In genomic region chr20:45701104-45701503, GRCh38 we compare ENCODE assay signal across 31 cellular contexts. TPM values are rescaled to one million over a fixed set of nuclear protein-coding genes. Genes with fewer than 3 reads are reported as not detected.
DNase-seq lines count a peak whose midpoint lies in the region; ATAC-seq, FAIRE-seq and TF ChIP-seq lines count a peak whose summit lies in the region.
"Had no signal": no experiment of that assay in that cellular context is flagged by ENCODE, and none has a peak within 500 bp of the region (broad histone marks: within the 10 kb centered on the region; RNA-seq: fewer than 3 reads in every experiment).

No MANE protein-coding gene starts in this region.

- H3K9me3 ChIP-seq in OCI-LY3 (ENCODE audit: insufficient read depth, low read length): no peaks in the 10 kb centered on the region
- H3K9me3 ChIP-seq: Caco-2 had no signal

- H3K27me3 Mint-ChIP-seq in naive B cell: peaks cover 8 to 19% (median 17%) of the 10 kb centered on the region in 3 donors
- H3K27me3 Mint-ChIP-seq in activated naive CD8-positive, alpha-beta T cell treated with anti-CD3 and anti-CD28 coated beads for 36 hours: peaks cover 10% of the 10 kb centered on the region

- H2AFZ ChIP-seq in OCI-LY3 (ENCODE audit: low read depth, low read length): no peak overlapping the region

- intact Hi-C loops in lower leg skin (cut with DNase I; ENCODE audit: low total_unique reads): no loop called here

- FAIRE-seq in HTR-8/SVneo (lab: Jason Lieb, UNC): no peak
- FAIRE-seq: G401.6, HepG2 had no signal

- H3K79me2 ChIP-seq in OCI-LY3 (ENCODE audit: low read length): no peaks in the 10 kb centered on the region

- H3K27ac Mint-ChIP-seq in naive B cell: peak overlapping the region; percentile 3 to 71 (median 47)
- H3K27ac Mint-ChIP-seq in activated naive CD8-positive, alpha-beta T cell treated with anti-CD3 and anti-CD28 coated beads for 36 hours: no peak overlapping the region
- H3K27ac Mint-ChIP-seq: CD4-positive, alpha-beta memory T cell had no signal

- peak overlapping the region; percentile 17; the same call in 1 of the 2 replicates for H3K4me2 ChIP-seq in OCI-LY3 (ENCODE audit: low read length)

- H3K4me1 ChIP-seq in OCI-LY3 (ENCODE audit: low read length): peaks cover 14% of the 10 kb centered on the region
- H3K4me1 ChIP-seq: Caco-2 had no signal

- peak in 1 of 2 donors; percentile 53 for ATAC-seq in naive B cell (ENCODE audit: low read depth in 2 of 2)
- ATAC-seq: HCT116, HepG2, PC-3, Right ventricle myocardium inferior, SK-N-SH treated with all-trans-retinoic acid at 6 μM for 48 hours had no signal

- H3K9me3 Mint-ChIP-seq in naive B cell: peaks cover 0 to 2% (median 0%) of the 10 kb centered on the region in 7 donors
- H3K9me3 Mint-ChIP-seq in activated naive CD8-positive, alpha-beta T cell treated with anti-CD3 and anti-CD28 coated beads for 36 hours: no peaks in the 10 kb centered on the region
- H3K9me3 Mint-ChIP-seq: CD4-positive, alpha-beta memory T cell had no signal

- TF ChIP-seq POLR2A in lower leg skin (IDR thresholded peaks at IDR 0.05): no peak

- H3K4me3 Mint-ChIP-seq in naive B cell: peak overlapping the region in 3 of 8 donors; percentile 6 to 43 (median 37)
- H3K4me3 Mint-ChIP-seq in activated naive CD8-positive, alpha-beta T cell treated with anti-CD3 and anti-CD28 coated beads for 36 hours: no peak overlapping the region
- H3K4me3 Mint-ChIP-seq: CD4-positive, alpha-beta memory T cell had no signal

- no peak overlapping the region for H3K27ac ChIP-seq in OCI-LY3 (ENCODE audit: low read length)
- H3K27ac ChIP-seq: SJCRH30 had no signal

- H3K4me3 ChIP-seq in GM06990 (replicated peaks; ENCODE audit: low read depth, low read length) (no peak overlapping the region), OCI-LY3 (ENCODE audit: low read length) (no peak overlapping the region), lower leg skin (ENCODE audit: low read depth, poor library complexity, severe bottlenecking) (no peak overlapping the region)
- H3K4me3 ChIP-seq: SJCRH30 had no signal

- TF ChIP-seq CTCF in GM06990 (IDR thresholded peaks at IDR 0.05; ENCODE audit: insufficient read depth, low read length, poor library complexity, severe bottlenecking) (no peak), GM13976 (IDR thresholded peaks at IDR 0.05; ENCODE audit: borderline replicate concordance, control extremely low read depth, extremely low read depth, insufficient read depth, missing control alignments) (no peak), OCI-LY3 (IDR thresholded peaks at IDR 0.05; ENCODE audit: low read depth, low read length) (no peak), lower leg skin (IDR thresholded peaks at IDR 0.05) (no peak)

- WGBS in lower leg skin, 2 donors: 66 to 79% methylated on average over 4 of the region's 4 CpGs

- H4K20me1 ChIP-seq in OCI-LY3 (ENCODE audit: insufficient read depth, low read length): no peaks in the 10 kb centered on the region

- no peak overlapping the region for H3K9ac ChIP-seq in OCI-LY3 (ENCODE audit: low read length)

- no peaks in the 10 kb centered on the region for H3K36me3 ChIP-seq in GM06990 (ENCODE audit: control insufficient read depth, insufficient read depth, low read length)
- no peaks in the 10 kb centered on the region for H3K36me3 ChIP-seq in OCI-LY3 (replicated peaks; ENCODE audit: low read depth, low read length)
- H3K36me3 ChIP-seq: SJCRH30 had no signal

- peaks cover 9 to 26% (median 13%) of the 10 kb centered on the region in 3 donors for H3K4me1 Mint-ChIP-seq in naive B cell
- no peaks in the 10 kb centered on the region for H3K4me1 Mint-ChIP-seq in activated naive CD8-positive, alpha-beta T cell treated with anti-CD3 and anti-CD28 coated beads for 36 hours
- H3K4me1 Mint-ChIP-seq: CD4-positive, alpha-beta memory T cell had no signal

- DNase-seq in GM06990 (ENCODE audit: extremely low read depth, insufficient read length) (peak; percentile 13), GM13976 (ENCODE audit: low spot score) (peak; percentile 31), naive B cell (no peak), lower leg skin (ENCODE audit: low spot score in 2 of 2) (no peak), HTR-8/SVneo (ENCODE audit: insufficient read length, low spot score) (no peak), AG08396 (ENCODE audit: low spot score) (no peak)
- DNase-seq in activated naive CD8-positive, alpha-beta T cell treated with anti-CD3 and anti-CD28 coated beads for 36 hours: no peak
- DNase-seq: AML-193; C1 segment of cervical spinal cord; Caco-2; CD4-positive, alpha-beta memory T cell; Kasumi-1; NCI-H1417; NCI-H1694; NCI-H2029 treated with DMSO at 0.1 percent for 48 hours; NCI-H2227 treated with DMSO at 0.1 percent for 48 hours; NCI-H526 treated with DMSO at 0.1 percent for 48 hours; PC-3; SJCRH30; T-helper 2 cell had no signal

- H3K27me3 ChIP-seq in GM06990 (replicated peaks; ENCODE audit: control insufficient read depth, insufficient read depth, low read length) (no peaks in the 10 kb centered on the region; the same call in 1 of the 2 replicates), OCI-LY3 (ENCODE audit: low read depth, low read length) (peaks cover 37% of the 10 kb centered on the region; the same call in 1 of the 2 replicates)

- in situ Hi-C loops in GM13976 (cut with MboI; ENCODE audit: low sequenced_read_pairs, unreplicated experiment): no loop called here

- no peaks in the 10 kb centered on the region for H3K36me3 Mint-ChIP-seq in naive B cell
- peaks cover 2% of the 10 kb centered on the region for H3K36me3 Mint-ChIP-seq in activated naive CD8-positive, alpha-beta T cell treated with anti-CD3 and anti-CD28 coated beads for 36 hours
- H3K36me3 Mint-ChIP-seq: CD4-positive, alpha-beta memory T cell had no signal

RNA-seq across cellular contexts. Expression of gene WFDC13, which starts 0.7 kb away (rescaled TPM):
- not detected for polyA plus RNA-seq in naive B cell (ENCODE audit: low read depth in 6 of 6)
- total RNA-seq in lower leg skin: not detected
- not detected for total RNA-seq in activated naive CD8-positive, alpha-beta T cell treated with anti-CD3 and anti-CD28 coated beads for 36 hours
- total RNA-seq: Caco-2; CD4-positive, alpha-beta memory T cell; H4; HepG2; HT-29; M059J; NCI-H460; PC-3; Right ventricle myocardium inferior; SJCRH30 had no signal
- polyA plus RNA-seq: AG04450; CD4-positive, alpha-beta memory T cell; HepG2 had no signal

RNA-seq across cellular contexts. Expression of gene WFDC10B, which starts 3.7 kb away (rescaled TPM):
- polyA plus RNA-seq in naive B cell (ENCODE audit: low read depth in 6 of 6): not detected
- total RNA-seq in lower leg skin: 1 to 10 TPM in 1 of 4 donors, under 1 TPM in 1, not detected in 2; 0.54 to 1.9 TPM
- total RNA-seq in activated naive CD8-positive, alpha-beta T cell treated with anti-CD3 and anti-CD28 coated beads for 36 hours: not detected
- total RNA-seq: Caco-2; CD4-positive, alpha-beta memory T cell; H4; HepG2; HT-29; M059J; NCI-H460; PC-3; Right ventricle myocardium inferior; SJCRH30 had no signal
- polyA plus RNA-seq: AG04450; CD4-positive, alpha-beta memory T cell had no signal

RNA-seq across cellular contexts. Expression of gene SPINT4, which starts 21.0 kb away (rescaled TPM):
- polyA plus RNA-seq in naive B cell (ENCODE audit: low read depth in 6 of 6): not detected
- not detected for total RNA-seq in lower leg skin
- total RNA-seq in activated naive CD8-positive, alpha-beta T cell treated with anti-CD3 and anti-CD28 coated beads for 36 hours: not detected
- total RNA-seq: Caco-2; CD4-positive, alpha-beta memory T cell; H4; HepG2; HT-29; M059J; NCI-H460; PC-3; Right ventricle myocardium inferior; SJCRH30 had no signal
- polyA plus RNA-seq: AG04450; CD4-positive, alpha-beta memory T cell; HepG2 had no signal

RNA-seq across cellular contexts. Expression of gene WFDC11, which starts 31.1 kb away (rescaled TPM):
- not detected for polyA plus RNA-seq in naive B cell (ENCODE audit: low read depth in 6 of 6)
- not detected for total RNA-seq in lower leg skin
- not detected for total RNA-seq in activated naive CD8-positive, alpha-beta T cell treated with anti-CD3 and anti-CD28 coated beads for 36 hours
- total RNA-seq: Caco-2; CD4-positive, alpha-beta memory T cell; H4; HepG2; HT-29; M059J; NCI-H460; PC-3; Right ventricle myocardium inferior; SJCRH30 had no signal
- polyA plus RNA-seq: AG04450; CD4-positive, alpha-beta memory T cell; HepG2 had no signal

Comparison
In these comparisons a context has a peak if more than half of its experiments do, and no peak if none do; other contexts are left out.
1. DNase-seq: peak in GM06990 (single experiment) and GM13976 (single experiment); none in naive B cell (single experiment), lower leg skin (0 of 2), HTR-8/SVneo (single experiment), AG08396 (single experiment) and activated naive CD8-positive, alpha-beta T cell treated with anti-CD3 and anti-CD28 coated beads for 36 hours (single experiment).